ENCODE assay signal across 9 cellular contexts in the genomic region with DNA sequence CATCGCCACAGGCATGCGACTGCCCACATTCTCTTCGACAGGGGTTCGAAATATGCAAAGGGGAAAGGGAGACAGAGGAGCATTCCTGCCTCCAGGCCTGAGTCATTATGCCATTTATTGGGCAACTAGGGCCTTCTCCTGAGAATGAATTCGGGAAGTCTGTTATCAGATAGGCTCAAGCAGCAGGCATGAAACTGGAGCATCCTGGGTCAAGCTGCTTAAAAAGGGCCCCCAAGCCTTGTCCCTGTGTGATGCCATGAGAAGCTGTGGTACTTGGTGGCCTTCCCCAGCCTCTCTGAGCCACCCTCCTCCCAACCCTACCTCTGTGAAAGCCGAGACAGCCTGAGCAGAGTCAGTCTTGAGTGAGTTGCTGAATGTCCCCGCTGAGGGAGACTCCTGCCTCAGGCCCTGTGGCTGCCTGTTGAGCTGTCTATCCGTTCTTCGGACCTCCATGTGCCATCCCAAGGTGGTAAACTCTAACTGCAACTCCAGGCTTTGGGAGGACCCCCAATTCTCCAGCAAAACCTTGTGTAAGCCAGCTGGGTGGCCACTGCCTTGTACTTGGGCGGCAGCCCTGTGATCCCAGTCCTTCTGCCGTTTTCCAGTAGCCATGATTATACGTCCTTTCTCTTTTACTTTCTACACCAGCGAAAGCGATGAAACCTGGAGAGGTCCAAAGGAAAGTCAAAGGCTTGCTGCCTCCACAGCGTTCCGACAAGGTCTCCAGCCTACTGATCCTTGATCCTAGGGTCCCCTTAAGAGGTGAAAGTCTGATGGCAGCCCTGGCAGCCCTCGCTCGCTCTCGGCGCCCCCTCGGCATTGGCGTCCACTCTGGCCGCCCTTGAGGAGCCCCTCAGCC. TPM values are rescaled to one million over a fixed set of nuclear protein-coding genes. Genes with fewer than 3 reads are reported as not detected.
DNase-seq lines count a peak whose midpoint lies in the region; ATAC-seq and TF ChIP-seq lines count a peak whose summit lies in the region.
"Had no signal": no experiment of that assay in that cellular context is flagged by ENCODE, and none has a peak within 500 bp of the region (broad histone marks: within the 10 kb centered on the region; RNA-seq: fewer than 3 reads in every experiment).

No MANE protein-coding gene starts in this region.

- no peaks in the 10 kb centered on the region for H3K9me3 ChIP-seq in skeletal muscle tissue (ENCODE audit: control insufficient read depth in 3 of 3, low read length in 3 of 3)

- TF ChIP-seq CTCF in WTC11 (IDR thresholded peaks at IDR 0.05) = no peak
- TF ChIP-seq CTCF in fibroblast of mammary gland (conservative IDR thresholded peaks at IDR 0.05; ENCODE audit: control insufficient read depth, insufficient read depth, low read depth, low read length) = no peak

- H3K9ac ChIP-seq in skeletal muscle tissue (ENCODE audit: low read depth in 1 of 3, low read length in 3 of 3) = peak overlapping the region in 1 of 3 donors; percentile 69

- H3K4me3 ChIP-seq in fibroblast of mammary gland (ENCODE audit: control insufficient read depth, low read depth, low read length) = peak overlapping the region; percentile 35
- peak overlapping the region in 1 of 3 donors; percentile 70 for H3K4me3 ChIP-seq in skeletal muscle tissue (ENCODE audit: low read length in 3 of 3)

- H3K4me3 Mint-ChIP-seq in T-helper 2 cell treated with Interferon-gamma antibody and Interleukin-4, amounts not matched to agents 5 μg/mL and 100 μg/mL, for 36 hours = peak overlapping the region; percentile 46
- no peak overlapping the region for H3K4me3 Mint-ChIP-seq in WTC11

- H3K4me1 Mint-ChIP-seq in T-helper 2 cell treated with Interferon-gamma antibody and Interleukin-4, amounts not matched to agents 5 μg/mL and 100 μg/mL, for 36 hours (ENCODE audit: low read depth) = peaks cover 37% of the 10 kb centered on the region
- peaks cover 20% of the 10 kb centered on the region for H3K4me1 Mint-ChIP-seq in WTC11

- H3K4me1 ChIP-seq in skeletal muscle tissue (ENCODE audit: control insufficient read depth in 3 of 3, insufficient read depth in 3 of 3, low read length in 3 of 3) = peaks cover 9 to 37% (median 10%) of the 10 kb centered on the region in 3 donors

- H3K27me3 ChIP-seq in skeletal muscle tissue (ENCODE audit: control insufficient read depth in 3 of 3, insufficient read depth in 3 of 3, low read length in 3 of 3) = no peaks in the 10 kb centered on the region

- CTCF ChIA-PET in WTC11 (lab: Charles Lee) = no interaction called here

- H3K36me3 ChIP-seq in skeletal muscle tissue (ENCODE audit: control insufficient read depth in 3 of 3, insufficient read depth in 3 of 3, low read length in 3 of 3) = no peaks in the 10 kb centered on the region

- no peaks in the 10 kb centered on the region for H3K9me3 Mint-ChIP-seq in T-helper 2 cell treated with Interferon-gamma antibody and Interleukin-4, amounts not matched to agents 5 μg/mL and 100 μg/mL, for 36 hours
- H3K9me3 Mint-ChIP-seq in WTC11 = no peaks in the 10 kb centered on the region

- H3K27ac Mint-ChIP-seq in T-helper 2 cell treated with Interferon-gamma antibody and Interleukin-4, amounts not matched to agents 5 μg/mL and 100 μg/mL, for 36 hours = peak overlapping the region; percentile 94
- peak overlapping the region; percentile 47 for H3K27ac Mint-ChIP-seq in WTC11

- peak overlapping the region; percentile 51 for H3K27ac ChIP-seq in skeletal muscle tissue (ENCODE audit: low read depth, low read length)

- DNase-seq in T-helper 2 cell treated with Interferon-gamma antibody and Interleukin-4, amounts not matched to agents 5 μg/mL and 100 μg/mL, for 36 hours (ENCODE audit: low spot score) = no peak
- no peak for DNase-seq in T-helper 2 cell
- no peak for DNase-seq in WTC11 (ENCODE audit: low spot score)
- peak; percentile 30 for DNase-seq in fibroblast of mammary gland (ENCODE audit: low read depth)
- DNase-seq in stimulated activated naive CD4-positive, alpha-beta T cell treated with Interleukin-2 at 50 U/mL for 16 hours (lab: John Stamatoyannopoulos, UW) = no peak
- no peak for DNase-seq in HuH-7.5 (ENCODE audit: low spot score)
- DNase-seq: activated CD4-positive, alpha-beta T cell treated with anti-CD3 and anti-CD28 coated beads, Interleukin-2, amount 50 U/mL, for 1 hour had no signal

- ATAC-seq in WTC11 = no peak
- ATAC-seq in GM19023 (IDR thresholded peaks at IDR 0.05; ENCODE audit: unreplicated experiment) = no peak

- no peaks in the 10 kb centered on the region for H3K27me3 Mint-ChIP-seq in T-helper 2 cell treated with Interferon-gamma antibody and Interleukin-4, amounts not matched to agents 5 μg/mL and 100 μg/mL, for 36 hours (ENCODE audit: low read depth)
- no peaks in the 10 kb centered on the region for H3K27me3 Mint-ChIP-seq in WTC11 (ENCODE audit: low read depth)

- POLR2A ChIA-PET in WTC11 (lab: Charles Lee) = no interaction called here

- peaks cover 3% of the 10 kb centered on the region for H3K36me3 Mint-ChIP-seq in T-helper 2 cell treated with Interferon-gamma antibody and Interleukin-4, amounts not matched to agents 5 μg/mL and 100 μg/mL, for 36 hours (ENCODE audit: low read depth)
- H3K36me3 Mint-ChIP-seq in WTC11 = peaks cover 2% of the 10 kb centered on the region; the same call in 1 of the 2 replicates

TF ChIP-seq in WTC11, 78 proteins besides CTCF, POLR2A, EP300 and RAD21:
- TF ChIP-seq, protein P1, sequence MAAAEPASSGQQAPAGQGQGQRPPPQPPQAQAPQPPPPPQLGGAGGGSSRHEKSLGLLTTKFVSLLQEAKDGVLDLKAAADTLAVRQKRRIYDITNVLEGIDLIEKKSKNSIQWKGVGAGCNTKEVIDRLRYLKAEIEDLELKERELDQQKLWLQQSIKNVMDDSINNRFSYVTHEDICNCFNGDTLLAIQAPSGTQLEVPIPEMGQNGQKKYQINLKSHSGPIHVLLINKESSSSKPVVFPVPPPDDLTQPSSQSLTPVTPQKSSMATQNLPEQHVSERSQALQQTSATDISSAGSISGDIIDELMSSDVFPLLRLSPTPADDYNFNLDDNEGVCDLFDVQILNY (CRISPR knock-in tag; IDR thresholded peaks at IDR 0.05) = no peak
- no peak for TF ChIP-seq ATF1 (CRISPR knock-in tag; IDR thresholded peaks at IDR 0.05)
- TF ChIP-seq ZNF671 (CRISPR knock-in tag; IDR thresholded peaks at IDR 0.05) = no peak
- TF ChIP-seq CREM (CRISPR knock-in tag; IDR thresholded peaks at IDR 0.05) = no peak
- no peak for TF ChIP-seq GRHL2 (CRISPR knock-in tag; IDR thresholded peaks at IDR 0.05; ENCODE audit: insufficient replicate concordance, severe bottlenecking)
- TF ChIP-seq, protein P2, sequence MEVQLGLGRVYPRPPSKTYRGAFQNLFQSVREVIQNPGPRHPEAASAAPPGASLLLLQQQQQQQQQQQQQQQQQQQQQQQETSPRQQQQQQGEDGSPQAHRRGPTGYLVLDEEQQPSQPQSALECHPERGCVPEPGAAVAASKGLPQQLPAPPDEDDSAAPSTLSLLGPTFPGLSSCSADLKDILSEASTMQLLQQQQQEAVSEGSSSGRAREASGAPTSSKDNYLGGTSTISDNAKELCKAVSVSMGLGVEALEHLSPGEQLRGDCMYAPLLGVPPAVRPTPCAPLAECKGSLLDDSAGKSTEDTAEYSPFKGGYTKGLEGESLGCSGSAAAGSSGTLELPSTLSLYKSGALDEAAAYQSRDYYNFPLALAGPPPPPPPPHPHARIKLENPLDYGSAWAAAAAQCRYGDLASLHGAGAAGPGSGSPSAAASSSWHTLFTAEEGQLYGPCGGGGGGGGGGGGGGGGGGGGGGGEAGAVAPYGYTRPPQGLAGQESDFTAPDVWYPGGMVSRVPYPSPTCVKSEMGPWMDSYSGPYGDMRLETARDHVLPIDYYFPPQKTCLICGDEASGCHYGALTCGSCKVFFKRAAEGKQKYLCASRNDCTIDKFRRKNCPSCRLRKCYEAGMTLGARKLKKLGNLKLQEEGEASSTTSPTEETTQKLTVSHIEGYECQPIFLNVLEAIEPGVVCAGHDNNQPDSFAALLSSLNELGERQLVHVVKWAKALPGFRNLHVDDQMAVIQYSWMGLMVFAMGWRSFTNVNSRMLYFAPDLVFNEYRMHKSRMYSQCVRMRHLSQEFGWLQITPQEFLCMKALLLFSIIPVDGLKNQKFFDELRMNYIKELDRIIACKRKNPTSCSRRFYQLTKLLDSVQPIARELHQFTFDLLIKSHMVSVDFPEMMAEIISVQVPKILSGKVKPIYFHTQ (CRISPR knock-in tag; IDR thresholded peaks at IDR 0.05) = no peak

RNA-seq across cellular contexts. Expression of gene NBDY, which starts 37.7 kb away (rescaled TPM):
- total RNA-seq in WTC11 (2021) = 44.7 to 62.0 TPM (median 59.5 TPM) in 3 replicates
- total RNA-seq in skeletal muscle tissue = 3.7 TPM
